13 cellular contexts compared by ENCODE assay signal in the genomic region with DNA sequence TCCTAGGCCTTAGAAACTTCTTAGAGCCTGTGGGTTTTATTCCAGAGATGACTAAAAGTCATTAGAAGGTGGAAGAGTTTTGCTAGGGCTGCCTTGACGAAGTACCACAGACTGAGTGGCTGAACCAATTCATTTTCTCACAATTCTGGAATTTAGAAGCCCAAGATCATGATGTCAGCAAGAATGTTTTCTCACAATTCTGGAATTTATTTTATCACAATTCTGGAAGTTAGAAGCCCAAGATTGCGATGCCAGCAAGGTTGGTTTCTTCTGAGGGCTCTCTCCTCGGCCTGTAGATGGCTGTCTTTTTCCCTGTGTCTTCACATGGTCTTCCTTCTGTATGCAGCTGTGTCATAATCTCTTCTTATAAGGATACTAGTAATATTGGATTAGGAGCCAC.
DNase-seq lines count a peak whose midpoint lies in the region; ATAC-seq, FAIRE-seq and TF ChIP-seq lines count a peak whose summit lies in the region.
"Had no signal": no experiment of that assay in that cellular context is flagged by ENCODE, and none has a peak within 500 bp of the region (broad histone marks: within the 10 kb centered on the region; RNA-seq: fewer than 3 reads in every experiment).

No MANE protein-coding gene starts in this region.

- H3K4me1 Mint-ChIP-seq in astrocyte (ENCODE audit: low read depth, unreplicated experiment), result peaks cover 40% of the 10 kb centered on the region

- FAIRE-seq in astrocyte (lab: Jason Lieb, UNC), result no peak
- no peak for FAIRE-seq in H54 (lab: Jason Lieb, UNC)
- FAIRE-seq: D721Med had no signal

- peak overlapping the region; percentile 73 for H3K9ac ChIP-seq in astrocyte (ENCODE audit: low read length)

- TF ChIP-seq POLR2A in H54 (IDR thresholded peaks at IDR 0.05; ENCODE audit: low read depth, low read length), result no peak

- no peak overlapping the region for H2AFZ ChIP-seq in astrocyte (ENCODE audit: low read depth, low read length)

- no peaks in the 10 kb centered on the region for H3K27me3 Mint-ChIP-seq in astrocyte (ENCODE audit: low read depth, unreplicated experiment)
- H3K27me3 Mint-ChIP-seq: activated CD8-positive, alpha-beta T cell treated with anti-CD3 and anti-CD28 coated beads for 36 hours had no signal

- peak overlapping the region; percentile 93 for H3K27ac ChIP-seq in astrocyte (ENCODE audit: low read depth, low read length)
- H3K27ac ChIP-seq: epithelial cell of prostate had no signal

- peaks cover 33% of the 10 kb centered on the region for H3K4me1 ChIP-seq in astrocyte (ENCODE audit: insufficient read depth, low read length)

- no peaks in the 10 kb centered on the region for H3K36me3 ChIP-seq in astrocyte (ENCODE audit: insufficient read depth, low read length)

- TF ChIP-seq CTCF in astrocyte (IDR thresholded peaks at IDR 0.05; ENCODE audit: insufficient read depth, low read depth, low read length), result peak; percentile 28

- H3K4me3 ChIP-seq in astrocyte (ENCODE audit: insufficient read depth, low read depth, low read length), result peak overlapping the region; percentile 6

- H3K4me2 ChIP-seq in astrocyte (ENCODE audit: low read length), result peak overlapping the region; percentile 61

- no peaks in the 10 kb centered on the region for H3K36me3 Mint-ChIP-seq in astrocyte (ENCODE audit: low read depth, unreplicated experiment)

- no peaks in the 10 kb centered on the region for H3K9me3 ChIP-seq in astrocyte (ENCODE audit: insufficient read depth, low read depth, low read length)

- H3K27ac Mint-ChIP-seq in astrocyte (ENCODE audit: unreplicated experiment), result peak overlapping the region; percentile 88
- H3K27ac Mint-ChIP-seq: activated CD8-positive, alpha-beta T cell treated with anti-CD3 and anti-CD28 coated beads for 36 hours had no signal

- H4K20me1 ChIP-seq in astrocyte (ENCODE audit: insufficient read depth, low read length), result no peaks in the 10 kb centered on the region

- H3K79me2 ChIP-seq in astrocyte (ENCODE audit: insufficient read depth, low read length), result no peaks in the 10 kb centered on the region

- no peaks in the 10 kb centered on the region for H3K9me3 Mint-ChIP-seq in astrocyte (ENCODE audit: unreplicated experiment)

- H3K4me3 Mint-ChIP-seq in astrocyte (ENCODE audit: unreplicated experiment), result no peak overlapping the region
- H3K4me3 Mint-ChIP-seq: activated CD8-positive, alpha-beta T cell treated with anti-CD3 and anti-CD28 coated beads for 36 hours had no signal

- no peaks in the 10 kb centered on the region for H3K27me3 ChIP-seq in astrocyte (ENCODE audit: insufficient read depth, low read length)

- intact Hi-C loops in Right ventricle myocardium inferior (cut with DNase I), result no loop called here
- intact Hi-C loops in cardiac septum (cut with DNase I), result loop anchor here (10.0 kb wide), 1 partner anchor 671 kb away; the partner anchor contains the start of gene MARCKS
- intact Hi-C loops in left cardiac atrium (cut with DNase I), result no loop called here

- no peak for DNase-seq in Right ventricle myocardium inferior (ENCODE audit: missing footprints)
- DNase-seq in cardiac septum (ENCODE audit: low spot score), result no peak
- peak; percentile 98 for DNase-seq in astrocyte (ENCODE audit: low read depth)
- no peak for DNase-seq in left cardiac atrium
- peak; percentile 80 for DNase-seq in stromal cell of bone marrow (ENCODE audit: low read depth)
- DNase-seq in H54 (ENCODE audit: insufficient read length, low spot score), result no peak
- DNase-seq: 8988T; activated CD8-positive, alpha-beta T cell treated with anti-CD3 and anti-CD28 coated beads for 36 hours; MM.1S had no signal

- ATAC-seq in Right ventricle myocardium inferior (peak; percentile 12), left cardiac atrium (peak; percentile 25 to 72), GM18517 (IDR thresholded peaks at IDR 0.05; ENCODE audit: unreplicated experiment) (no peak), HG02610 (IDR thresholded peaks at IDR 0.05; ENCODE audit: unreplicated experiment) (no peak)
- ATAC-seq: activated CD8-positive, alpha-beta T cell treated with anti-CD3 and anti-CD28 coated beads for 36 hours had no signal

Comparison
In these comparisons a context has a peak if more than half of its experiments do, and no peak if none do; other contexts are left out.
1. ATAC-seq: peak in Right ventricle myocardium inferior (single experiment) and left cardiac atrium (2 of 2); none in GM18517 (single experiment) and HG02610 (single experiment).
2. DNase-seq: peak in astrocyte (single experiment) and stromal cell of bone marrow (single experiment); none in Right ventricle myocardium inferior (single experiment), cardiac septum (single experiment), left cardiac atrium (single experiment) and H54 (single experiment).